22 cellular contexts compared by ENCODE assay signal in genomic region chr14:89924224-89924623, GRCh38. TPM values are rescaled to one million over a fixed set of nuclear protein-coding genes. Genes with fewer than 3 reads are reported as not detected.
"Had no signal": no experiment of that assay in that cellular context is flagged by ENCODE, and none has a peak within 500 bp of the region (broad histone marks: within the 10 kb centered on the region; RNA-seq: fewer than 3 reads in every experiment).

No MANE protein-coding gene starts in this region.

- H3K27ac ChIP-seq: ascending aorta, epithelial cell of prostate, right atrium auricular region, skin epidermis, suprapubic skin, vagina had no signal

- DNase-seq: activated CD4-positive, alpha-beta T cell treated with anti-CD3 and anti-CD28 coated beads, Interleukin-2, amount 50 U/mL, for 1 hour; activated CD8-positive, alpha-beta memory T cell treated with anti-CD3 and anti-CD28 coated beads, Interleukin-2, amount 50 U/mL, for 4 hours; activated effector memory CD4-positive, alpha-beta T cell treated with Interleukin-2 at 50 U/mL for 16 hours; activated naive CD4-positive, alpha-beta T cell treated with anti-CD3 and anti-CD28 coated beads, Interleukin-2, amount 10 ng/mL, durations not matched to agents 7 days and 5 days; activated naive CD8-positive, alpha-beta T cell treated with anti-CD3 and anti-CD28 coated beads, Interleukin-2, amount 50 U/mL, for 24 hours; activated T-cell treated with anti-CD3 and anti-CD28 coated beads, Interleukin-2, amount 50 U/mL, for 48 hours; foreskin melanocyte; glutamatergic neuron; hypothalamus; islet precursor cell; left colon; naive B cell; stimulated activated naive CD8-positive, alpha-beta T cell treated with anti-CD3 and anti-CD28 coated beads, Interleukin-15, amount 100 ng/mL, for 72 hours; T-cell; T1000; trophoblast cell had no signal

- ATAC-seq: activated naive CD8-positive, alpha-beta T cell treated with anti-CD3 and anti-CD28 coated beads, Interleukin-2, amount 50 U/mL, for 24 hours; left colon; stimulated activated naive CD8-positive, alpha-beta T cell treated with anti-CD3 and anti-CD28 coated beads, Interleukin-15, amount 100 ng/mL, for 72 hours; T-cell had no signal

RNA-seq across cellular contexts. Expression of gene EFCAB11, which starts 30.3 kb away (rescaled TPM):
- total RNA-seq: ascending aorta had no signal
